Comparison of ENCODE assay signal across 1 cellular context in the genomic region with DNA sequence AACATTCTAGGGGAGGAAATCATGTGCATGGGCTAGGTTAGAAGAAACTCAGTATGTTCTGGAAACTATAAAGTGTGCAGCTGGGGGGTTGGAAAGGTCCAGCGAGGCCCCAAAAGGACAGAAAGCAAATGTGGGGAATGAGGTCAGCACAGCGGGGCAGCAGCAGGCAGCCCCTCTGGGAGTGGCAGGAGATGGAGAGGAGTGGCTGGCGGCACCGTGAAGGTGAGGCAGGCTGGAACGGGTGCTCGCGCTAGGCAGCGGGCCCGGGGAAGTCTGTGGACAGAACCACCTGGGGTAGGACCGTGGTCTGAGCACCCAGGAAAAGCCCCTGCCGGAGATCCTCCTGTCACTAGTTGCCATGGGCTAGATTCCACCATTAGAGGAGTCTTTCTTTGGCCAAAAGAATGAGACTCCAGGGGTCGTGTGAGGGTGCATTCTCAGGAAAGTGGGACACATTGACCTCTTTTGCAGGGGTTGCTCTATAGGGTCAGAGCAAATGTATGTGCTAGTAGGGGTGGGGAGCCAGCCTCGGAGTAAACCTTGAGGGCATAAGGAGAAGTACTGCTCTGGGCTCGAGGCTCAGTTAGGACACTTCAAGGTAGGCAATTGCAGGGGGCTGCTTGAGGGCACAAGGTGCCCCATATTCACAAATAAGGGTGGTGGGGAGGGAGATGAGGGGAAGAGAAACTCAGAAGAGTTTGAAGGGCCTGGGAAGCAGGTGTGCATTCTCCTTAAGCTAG.
TF ChIP-seq lines count a peak whose summit lies in the region.

No MANE protein-coding gene starts in this region.

TF ChIP-seq in GM12878, 131 proteins besides CTCF, POLR2A, EP300 and RAD21:
- no peak for TF ChIP-seq YBX1 (IDR thresholded peaks at IDR 0.05)
- TF ChIP-seq, protein P1, sequence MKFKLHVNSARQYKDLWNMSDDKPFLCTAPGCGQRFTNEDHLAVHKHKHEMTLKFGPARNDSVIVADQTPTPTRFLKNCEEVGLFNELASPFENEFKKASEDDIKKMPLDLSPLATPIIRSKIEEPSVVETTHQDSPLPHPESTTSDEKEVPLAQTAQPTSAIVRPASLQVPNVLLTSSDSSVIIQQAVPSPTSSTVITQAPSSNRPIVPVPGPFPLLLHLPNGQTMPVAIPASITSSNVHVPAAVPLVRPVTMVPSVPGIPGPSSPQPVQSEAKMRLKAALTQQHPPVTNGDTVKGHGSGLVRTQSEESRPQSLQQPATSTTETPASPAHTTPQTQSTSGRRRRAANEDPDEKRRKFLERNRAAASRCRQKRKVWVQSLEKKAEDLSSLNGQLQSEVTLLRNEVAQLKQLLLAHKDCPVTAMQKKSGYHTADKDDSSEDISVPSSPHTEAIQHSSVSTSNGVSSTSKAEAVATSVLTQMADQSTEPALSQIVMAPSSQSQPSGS (IDR thresholded peaks at IDR 0.05; ENCODE audit: low read length): no peak
- TF ChIP-seq ATF7 (IDR thresholded peaks at IDR 0.05; ENCODE audit: low read depth): peak; percentile 54
- TF ChIP-seq POLR2AphosphoS5 (IDR thresholded peaks at IDR 0.05; ENCODE audit: low read length): peak; percentile 52
- TF ChIP-seq ESRRA (IDR thresholded peaks at IDR 0.05; ENCODE audit: low read length): no peak
- no peak for TF ChIP-seq MEF2A (IDR thresholded peaks at IDR 0.05; ENCODE audit: insufficient read depth, low read depth, low read length)
- TF ChIP-seq CEBPB (IDR thresholded peaks at IDR 0.05; ENCODE audit: borderline replicate concordance in 1 of 2, low read depth in 2 of 2, low read length in 2 of 2): no peak
- peak; percentile 22; the same call in 1 of the 2 replicates for TF ChIP-seq POLR2AphosphoS2 (IDR thresholded peaks at IDR 0.05; ENCODE audit: low read depth, low read length)
- TF ChIP-seq, protein P2, sequence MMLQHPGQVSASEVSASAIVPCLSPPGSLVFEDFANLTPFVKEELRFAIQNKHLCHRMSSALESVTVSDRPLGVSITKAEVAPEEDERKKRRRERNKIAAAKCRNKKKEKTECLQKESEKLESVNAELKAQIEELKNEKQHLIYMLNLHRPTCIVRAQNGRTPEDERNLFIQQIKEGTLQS (IDR thresholded peaks at IDR 0.05; ENCODE audit: borderline replicate concordance, extremely low read depth, low read depth, low read length): no peak
- no peak for TF ChIP-seq BHLHE40 (IDR thresholded peaks at IDR 0.05; ENCODE audit: borderline replicate concordance in 1 of 2, low read depth in 2 of 2, low read length in 1 of 2)
